In the genomic region with DNA sequence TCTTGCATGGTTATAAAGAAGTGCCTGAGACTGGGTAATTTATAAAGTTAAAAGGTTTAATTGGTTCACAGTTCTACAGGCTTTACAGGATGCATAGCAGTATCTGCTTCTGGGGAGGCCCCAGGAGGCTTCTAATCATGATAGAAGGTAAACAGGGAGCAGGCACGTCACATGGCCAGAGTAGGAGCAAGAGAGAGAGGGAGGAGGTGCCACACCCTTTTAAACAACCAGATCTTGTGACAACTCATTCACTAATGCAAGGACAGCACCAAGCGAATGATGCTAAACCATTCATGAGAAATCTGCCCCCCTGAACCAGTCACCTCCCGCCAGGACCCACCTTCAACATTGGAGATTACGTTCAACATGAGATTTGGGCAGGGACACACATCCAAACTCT, we compare ENCODE assay signal across 21 cellular contexts.
DNase-seq lines count a peak whose midpoint lies in the region; ATAC-seq and TF ChIP-seq lines count a peak whose summit lies in the region.
"Had no signal": no experiment of that assay in that cellular context is flagged by ENCODE, and none has a peak within 500 bp of the region (broad histone marks: within the 10 kb centered on the region; RNA-seq: fewer than 3 reads in every experiment).

No MANE protein-coding gene starts in this region.

- DNase-seq in GM23338 (ENCODE audit: low spot score) = no peak
- DNase-seq in NCI-H69 (lab: John Stamatoyannopoulos, UW) = peak; percentile 17
- DNase-seq in posterior vena cava (ENCODE audit: low spot score) = peak; percentile 3
- DNase-seq in RWPE1 (ENCODE audit: low spot score) = no peak
- no peak for DNase-seq in psoas muscle
- DNase-seq in GM23248 = no peak
- DNase-seq: CD8-positive, alpha-beta memory T cell; COR-L47; DMS 273 treated with DMSO at 0.1 percent for 48 hours; DMS53; DND-41; EL; GOT3; H7 had no signal

- no peaks in the 10 kb centered on the region for H3K79me2 ChIP-seq in GM23338 (replicated peaks; ENCODE audit: insufficient read depth)
- no peaks in the 10 kb centered on the region for H3K79me2 ChIP-seq in GM23248 (ENCODE audit: insufficient read depth)

- H3K9me3 ChIP-seq in psoas muscle (no peaks in the 10 kb centered on the region), GM23248 (ENCODE audit: low read depth) (no peaks in the 10 kb centered on the region)

- H3K4me3 ChIP-seq in GM23338 (no peak overlapping the region), psoas muscle (no peak overlapping the region), GM23248 (no peak overlapping the region)
- H3K4me3 ChIP-seq: BLaER1 treated with 17β-estradiol and CSF1 and Interleukin-3, amounts not matched to agents 10 nM and 100 nM; GM12878 had no signal

- no peaks in the 10 kb centered on the region for H3K27me3 ChIP-seq in GM23338 (ENCODE audit: insufficient read depth)
- no peaks in the 10 kb centered on the region for H3K27me3 ChIP-seq in psoas muscle (ENCODE audit: insufficient read depth in 3 of 3, low read length in 2 of 3)
- H3K27me3 ChIP-seq in GM23248 (replicated peaks; ENCODE audit: insufficient read depth) = no peaks in the 10 kb centered on the region
- H3K27me3 ChIP-seq: BLaER1 treated with 17β-estradiol and CSF1 and Interleukin-3, amounts not matched to agents 10 nM and 100 nM had no signal

- ATAC-seq in GM23338 = no peak
- ATAC-seq in esophagus mucosa = peak; percentile 31
- no peak for ATAC-seq in psoas muscle
- ATAC-seq: GM12878, HCT116, HepG2 had no signal

- H3K9me2 ChIP-seq in GM23338 (ENCODE audit: insufficient read depth) (no peaks in the 10 kb centered on the region), GM23248 (ENCODE audit: insufficient read depth) (no peaks in the 10 kb centered on the region)

- no peaks in the 10 kb centered on the region; the same call in 2 of the 3 replicates for H3K36me3 Mint-ChIP-seq in GM23338 (ENCODE audit: low read depth)
- H3K36me3 Mint-ChIP-seq: CD8-positive, alpha-beta memory T cell; IgD-negative memory B cell had no signal

- peaks cover 11% of the 10 kb centered on the region for H3K27me3 Mint-ChIP-seq in GM23338 (ENCODE audit: insufficient read depth, low read depth, poor library complexity)
- H3K27me3 Mint-ChIP-seq: IgD-negative memory B cell had no signal

- no peak overlapping the region for H3K27ac ChIP-seq in GM23338 (ENCODE audit: low read depth)
- no peak overlapping the region for H3K27ac ChIP-seq in RWPE1
- no peak overlapping the region for H3K27ac ChIP-seq in psoas muscle
- no peak overlapping the region for H3K27ac ChIP-seq in GM23248
- H3K27ac ChIP-seq: BLaER1 treated with 17β-estradiol and CSF1 and Interleukin-3, amounts not matched to agents 10 nM and 100 nM had no signal

- TF ChIP-seq CTCF in GM23338 (conservative IDR thresholded peaks at IDR 0.05; ENCODE audit: low read depth in 2 of 2) (no peak), RWPE1 (conservative IDR thresholded peaks at IDR 0.05; ENCODE audit: low read depth) (no peak), psoas muscle (IDR thresholded peaks at IDR 0.05) (no peak)

- H4K20me1 ChIP-seq in GM23338 (replicated peaks; ENCODE audit: insufficient read depth) (no peaks in the 10 kb centered on the region), GM23248 (ENCODE audit: insufficient read depth) (no peaks in the 10 kb centered on the region)
- H4K20me1 ChIP-seq: BLaER1 treated with 17β-estradiol and CSF1 and Interleukin-3, amounts not matched to agents 10 nM and 100 nM had no signal

- intact Hi-C loops in posterior vena cava (cut with DNase I) (no loop called here), psoas muscle (cut with DNase I) (no loop called here)

- H3F3A ChIP-seq in GM23338 (replicated peaks; ENCODE audit: low read depth) = no peaks in the 10 kb centered on the region
- peaks cover 4% of the 10 kb centered on the region; the same call in 1 of the 2 replicates for H3F3A ChIP-seq in GM23248 (ENCODE audit: insufficient read depth)

- no peak overlapping the region for H3K4me2 ChIP-seq in GM23338
- no peak overlapping the region for H3K4me2 ChIP-seq in GM23248 (ENCODE audit: unreplicated experiment)
- H3K4me2 ChIP-seq: BLaER1 treated with 17β-estradiol and CSF1 and Interleukin-3, amounts not matched to agents 10 nM and 100 nM had no signal

- peaks cover 5% of the 10 kb centered on the region; the same call in 1 of the 3 replicates for H3K4me1 Mint-ChIP-seq in GM23338
- H3K4me1 Mint-ChIP-seq: B cell; CD8-positive, alpha-beta memory T cell had no signal

- H3K4me1 ChIP-seq in GM23338 (ENCODE audit: insufficient read depth) (no peaks in the 10 kb centered on the region), psoas muscle (no peaks in the 10 kb centered on the region), GM23248 (ENCODE audit: insufficient read depth) (peaks cover 9% of the 10 kb centered on the region)

- 82 to 90% (median 89%) methylated on average over 4 of the region's 4 CpGs for WGBS in psoas muscle, 3 donors
- WGBS in GM23248 (ENCODE audit: low coverage in 1 of 2, low lambda C conversion rate in 2 of 2, missing lambda C conversion rate in 2 of 2), 2 experiments = 85 to 88% methylated on average over 4 of the region's 4 CpGs

- POLR2A ChIA-PET in RWPE1 (lab: Yijun Ruan, JAX; ENCODE audit: low non-redundant PET) = no interaction called here

- H2AFZ ChIP-seq in GM23338 (0 out of 2 replicates have a peak overlapping the region, but pooled peaks have one; percentile 32), GM23248 (no peak overlapping the region)

- H3K4me3 Mint-ChIP-seq in GM23338 = no peak overlapping the region
- H3K4me3 Mint-ChIP-seq: B cell; CD8-positive, alpha-beta memory T cell; IgD-negative memory B cell had no signal

- H3K27ac Mint-ChIP-seq in GM23338 = no peak overlapping the region
- H3K27ac Mint-ChIP-seq: B cell; CD8-positive, alpha-beta memory T cell; IgD-negative memory B cell had no signal

- no peak overlapping the region for H3K9ac ChIP-seq in GM23248
- H3K9ac ChIP-seq: BLaER1 treated with 17β-estradiol and CSF1 and Interleukin-3, amounts not matched to agents 10 nM and 100 nM had no signal

- CTCF ChIA-PET in RWPE1 (lab: Yijun Ruan, JAX) = no interaction called here

- in situ Hi-C loops in GM23248 (cut with MboI) = no loop called here

- H3K9me3 Mint-ChIP-seq in GM23338 = no peaks in the 10 kb centered on the region

- no peaks in the 10 kb centered on the region for H3K36me3 ChIP-seq in GM23338 (ENCODE audit: insufficient read depth)
- no peaks in the 10 kb centered on the region for H3K36me3 ChIP-seq in psoas muscle (ENCODE audit: insufficient read depth in 1 of 2, low read depth in 1 of 2)
- no peaks in the 10 kb centered on the region for H3K36me3 ChIP-seq in GM23248 (ENCODE audit: low read depth)
- H3K36me3 ChIP-seq: BLaER1 treated with 17β-estradiol and CSF1 and Interleukin-3, amounts not matched to agents 10 nM and 100 nM had no signal

TF ChIP-seq in GM23338, 12 proteins besides CTCF, POLR2A, EP300 and RAD21 (continues in another document):
- no peak for TF ChIP-seq CREB1 (CRISPR knock-in tag; IDR thresholded peaks at IDR 0.05; ENCODE audit: low read depth)

Comparison
In these comparisons a context has a peak if more than half of its experiments do, and no peak if none do; other contexts are left out.
1. DNase-seq: peak in NCI-H69 (single experiment) and posterior vena cava (single experiment); none in GM23338 (single experiment), RWPE1 (single experiment), psoas muscle (0 of 2) and GM23248 (single experiment).